1 cellular context compared by ENCODE assay signal in the genomic region with DNA sequence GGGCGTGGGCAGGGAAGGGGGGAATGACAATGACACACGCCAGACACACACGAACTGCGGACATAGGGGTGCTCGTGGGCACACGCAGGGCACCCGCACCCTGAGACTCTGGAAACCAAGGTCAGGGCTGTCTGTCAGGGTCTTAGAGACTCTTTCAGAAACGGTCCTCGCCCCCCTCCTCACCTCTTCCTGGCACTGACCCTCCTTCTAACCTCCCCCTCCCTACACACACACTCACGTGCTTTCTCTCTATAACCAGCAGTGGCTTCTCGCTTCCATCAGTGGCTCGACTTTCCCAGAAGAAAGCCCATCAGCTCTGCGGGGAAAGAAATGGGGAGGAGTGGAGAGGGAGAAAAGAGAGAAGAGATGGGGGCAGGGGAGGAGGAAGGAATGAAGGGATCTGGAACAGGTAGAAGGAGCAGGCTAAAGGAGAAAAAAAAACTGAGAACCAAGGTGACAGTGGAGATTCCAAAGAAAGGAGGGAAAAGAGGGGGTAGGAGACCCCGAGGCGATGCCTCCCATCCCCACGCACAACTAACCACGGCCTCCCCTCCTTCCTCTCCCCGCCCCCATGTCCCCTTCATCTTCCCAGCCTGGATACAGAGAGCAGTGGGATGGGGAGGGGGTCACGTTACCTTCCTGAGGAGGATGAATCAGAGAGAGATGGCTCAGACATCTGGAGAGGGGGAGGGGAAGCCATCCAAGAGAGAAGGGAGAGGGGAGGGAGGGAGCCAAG.
TF ChIP-seq lines count a peak whose summit lies in the region.

No MANE protein-coding gene starts in this region.

TF ChIP-seq in WTC11, 78 proteins besides CTCF, POLR2A, EP300 and RAD21 (continued from another document):
- TF ChIP-seq, protein P1, sequence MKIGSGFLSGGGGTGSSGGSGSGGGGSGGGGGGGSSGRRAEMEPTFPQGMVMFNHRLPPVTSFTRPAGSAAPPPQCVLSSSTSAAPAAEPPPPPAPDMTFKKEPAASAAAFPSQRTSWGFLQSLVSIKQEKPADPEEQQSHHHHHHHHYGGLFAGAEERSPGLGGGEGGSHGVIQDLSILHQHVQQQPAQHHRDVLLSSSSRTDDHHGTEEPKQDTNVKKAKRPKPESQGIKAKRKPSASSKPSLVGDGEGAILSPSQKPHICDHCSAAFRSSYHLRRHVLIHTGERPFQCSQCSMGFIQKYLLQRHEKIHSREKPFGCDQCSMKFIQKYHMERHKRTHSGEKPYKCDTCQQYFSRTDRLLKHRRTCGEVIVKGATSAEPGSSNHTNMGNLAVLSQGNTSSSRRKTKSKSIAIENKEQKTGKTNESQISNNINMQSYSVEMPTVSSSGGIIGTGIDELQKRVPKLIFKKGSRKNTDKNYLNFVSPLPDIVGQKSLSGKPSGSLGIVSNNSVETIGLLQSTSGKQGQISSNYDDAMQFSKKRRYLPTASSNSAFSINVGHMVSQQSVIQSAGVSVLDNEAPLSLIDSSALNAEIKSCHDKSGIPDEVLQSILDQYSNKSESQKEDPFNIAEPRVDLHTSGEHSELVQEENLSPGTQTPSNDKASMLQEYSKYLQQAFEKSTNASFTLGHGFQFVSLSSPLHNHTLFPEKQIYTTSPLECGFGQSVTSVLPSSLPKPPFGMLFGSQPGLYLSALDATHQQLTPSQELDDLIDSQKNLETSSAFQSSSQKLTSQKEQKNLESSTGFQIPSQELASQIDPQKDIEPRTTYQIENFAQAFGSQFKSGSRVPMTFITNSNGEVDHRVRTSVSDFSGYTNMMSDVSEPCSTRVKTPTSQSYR (CRISPR knock-in tag; IDR thresholded peaks at IDR 0.05) = peak; percentile 91
- TF ChIP-seq, protein P2, sequence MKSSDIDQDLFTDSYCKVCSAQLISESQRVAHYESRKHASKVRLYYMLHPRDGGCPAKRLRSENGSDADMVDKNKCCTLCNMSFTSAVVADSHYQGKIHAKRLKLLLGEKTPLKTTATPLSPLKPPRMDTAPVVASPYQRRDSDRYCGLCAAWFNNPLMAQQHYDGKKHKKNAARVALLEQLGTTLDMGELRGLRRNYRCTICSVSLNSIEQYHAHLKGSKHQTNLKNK (CRISPR knock-in tag; IDR thresholded peaks at IDR 0.05) = no peak
- TF ChIP-seq, protein P3, sequence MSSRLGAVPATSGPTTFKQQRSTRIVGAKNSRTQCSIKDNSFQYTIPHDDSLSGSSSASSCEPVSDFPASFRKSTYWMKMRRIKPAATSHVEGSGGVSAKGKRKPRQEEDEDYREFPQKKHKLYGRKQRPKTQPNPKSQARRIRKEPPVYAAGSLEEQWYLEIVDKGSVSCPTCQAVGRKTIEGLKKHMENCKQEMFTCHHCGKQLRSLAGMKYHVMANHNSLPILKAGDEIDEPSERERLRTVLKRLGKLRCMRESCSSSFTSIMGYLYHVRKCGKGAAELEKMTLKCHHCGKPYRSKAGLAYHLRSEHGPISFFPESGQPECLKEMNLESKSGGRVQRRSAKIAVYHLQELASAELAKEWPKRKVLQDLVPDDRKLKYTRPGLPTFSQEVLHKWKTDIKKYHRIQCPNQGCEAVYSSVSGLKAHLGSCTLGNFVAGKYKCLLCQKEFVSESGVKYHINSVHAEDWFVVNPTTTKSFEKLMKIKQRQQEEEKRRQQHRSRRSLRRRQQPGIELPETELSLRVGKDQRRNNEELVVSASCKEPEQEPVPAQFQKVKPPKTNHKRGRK (CRISPR knock-in tag; IDR thresholded peaks at IDR 0.05; ENCODE audit: borderline replicate concordance) = peak; percentile 59; the same call in 1 of the 2 replicates
- TF ChIP-seq, protein P4, sequence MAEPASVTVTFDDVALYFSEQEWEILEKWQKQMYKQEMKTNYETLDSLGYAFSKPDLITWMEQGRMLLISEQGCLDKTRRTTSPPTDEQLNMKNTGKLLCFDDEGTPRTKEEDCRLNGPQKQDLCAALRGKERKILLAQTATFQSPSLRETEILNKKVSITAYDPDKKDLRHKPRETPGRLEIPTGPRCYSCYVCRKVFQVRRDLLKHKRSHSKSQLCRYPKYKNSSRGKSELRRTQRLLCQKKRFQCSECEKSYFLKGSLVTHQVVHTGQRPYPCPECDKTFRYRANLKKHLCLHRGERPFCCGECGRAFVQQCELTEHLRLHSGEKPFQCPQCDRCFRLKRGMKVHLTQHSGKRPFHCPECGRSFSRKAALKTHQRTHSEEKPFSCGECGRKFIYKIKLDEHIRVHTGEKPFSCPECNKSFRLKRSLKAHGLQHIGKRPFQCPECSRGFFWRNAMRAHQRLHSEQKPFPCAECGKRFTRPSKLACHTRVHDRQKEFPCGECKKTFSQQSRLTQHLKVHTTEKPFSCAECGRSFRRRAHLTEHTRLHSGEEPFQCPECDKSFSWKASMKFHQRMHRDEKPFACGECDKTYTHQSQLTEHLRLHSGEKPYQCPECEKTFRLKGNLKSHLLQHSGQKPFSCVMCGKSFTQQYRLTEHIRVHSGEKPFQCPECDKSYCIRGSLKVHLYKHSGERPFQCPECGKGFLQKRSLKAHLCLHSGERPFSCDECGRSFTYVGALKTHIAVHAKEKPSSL (CRISPR knock-in tag; conservative IDR thresholded peaks at IDR 0.05) = no peak
- TF ChIP-seq, protein P5, sequence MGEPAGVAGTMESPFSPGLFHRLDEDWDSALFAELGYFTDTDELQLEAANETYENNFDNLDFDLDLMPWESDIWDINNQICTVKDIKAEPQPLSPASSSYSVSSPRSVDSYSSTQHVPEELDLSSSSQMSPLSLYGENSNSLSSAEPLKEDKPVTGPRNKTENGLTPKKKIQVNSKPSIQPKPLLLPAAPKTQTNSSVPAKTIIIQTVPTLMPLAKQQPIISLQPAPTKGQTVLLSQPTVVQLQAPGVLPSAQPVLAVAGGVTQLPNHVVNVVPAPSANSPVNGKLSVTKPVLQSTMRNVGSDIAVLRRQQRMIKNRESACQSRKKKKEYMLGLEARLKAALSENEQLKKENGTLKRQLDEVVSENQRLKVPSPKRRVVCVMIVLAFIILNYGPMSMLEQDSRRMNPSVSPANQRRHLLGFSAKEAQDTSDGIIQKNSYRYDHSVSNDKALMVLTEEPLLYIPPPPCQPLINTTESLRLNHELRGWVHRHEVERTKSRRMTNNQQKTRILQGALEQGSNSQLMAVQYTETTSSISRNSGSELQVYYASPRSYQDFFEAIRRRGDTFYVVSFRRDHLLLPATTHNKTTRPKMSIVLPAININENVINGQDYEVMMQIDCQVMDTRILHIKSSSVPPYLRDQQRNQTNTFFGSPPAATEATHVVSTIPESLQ (CRISPR knock-in tag; IDR thresholded peaks at IDR 0.05) = no peak
